ENCODE assay signal across 1 cellular context in the genomic region with DNA sequence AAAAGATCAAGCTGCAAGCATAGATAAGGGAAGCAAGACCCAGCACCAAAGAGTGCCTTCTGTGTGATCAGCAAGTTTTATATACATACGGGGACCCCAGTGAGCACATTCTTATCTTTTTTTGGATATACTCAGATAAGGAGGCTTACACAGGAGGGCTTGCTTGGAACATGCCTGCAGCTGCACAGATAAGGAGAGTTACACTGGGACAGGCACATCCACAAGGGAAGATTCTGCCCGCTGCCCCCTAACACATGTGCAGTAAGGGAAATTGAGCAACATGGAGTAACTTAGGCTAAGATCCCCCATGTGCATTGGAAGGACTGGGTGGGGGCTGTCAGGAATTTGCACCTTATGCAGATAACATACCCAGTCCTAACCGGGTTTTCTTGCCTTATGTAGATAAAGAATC.
TF ChIP-seq lines count a peak whose summit lies in the region.

No MANE protein-coding gene starts in this region.

TF ChIP-seq in K562, 482 proteins besides CTCF, POLR2A, EP300 and RAD21 (continued from another document and continues in another):
- TF ChIP-seq, protein P1, sequence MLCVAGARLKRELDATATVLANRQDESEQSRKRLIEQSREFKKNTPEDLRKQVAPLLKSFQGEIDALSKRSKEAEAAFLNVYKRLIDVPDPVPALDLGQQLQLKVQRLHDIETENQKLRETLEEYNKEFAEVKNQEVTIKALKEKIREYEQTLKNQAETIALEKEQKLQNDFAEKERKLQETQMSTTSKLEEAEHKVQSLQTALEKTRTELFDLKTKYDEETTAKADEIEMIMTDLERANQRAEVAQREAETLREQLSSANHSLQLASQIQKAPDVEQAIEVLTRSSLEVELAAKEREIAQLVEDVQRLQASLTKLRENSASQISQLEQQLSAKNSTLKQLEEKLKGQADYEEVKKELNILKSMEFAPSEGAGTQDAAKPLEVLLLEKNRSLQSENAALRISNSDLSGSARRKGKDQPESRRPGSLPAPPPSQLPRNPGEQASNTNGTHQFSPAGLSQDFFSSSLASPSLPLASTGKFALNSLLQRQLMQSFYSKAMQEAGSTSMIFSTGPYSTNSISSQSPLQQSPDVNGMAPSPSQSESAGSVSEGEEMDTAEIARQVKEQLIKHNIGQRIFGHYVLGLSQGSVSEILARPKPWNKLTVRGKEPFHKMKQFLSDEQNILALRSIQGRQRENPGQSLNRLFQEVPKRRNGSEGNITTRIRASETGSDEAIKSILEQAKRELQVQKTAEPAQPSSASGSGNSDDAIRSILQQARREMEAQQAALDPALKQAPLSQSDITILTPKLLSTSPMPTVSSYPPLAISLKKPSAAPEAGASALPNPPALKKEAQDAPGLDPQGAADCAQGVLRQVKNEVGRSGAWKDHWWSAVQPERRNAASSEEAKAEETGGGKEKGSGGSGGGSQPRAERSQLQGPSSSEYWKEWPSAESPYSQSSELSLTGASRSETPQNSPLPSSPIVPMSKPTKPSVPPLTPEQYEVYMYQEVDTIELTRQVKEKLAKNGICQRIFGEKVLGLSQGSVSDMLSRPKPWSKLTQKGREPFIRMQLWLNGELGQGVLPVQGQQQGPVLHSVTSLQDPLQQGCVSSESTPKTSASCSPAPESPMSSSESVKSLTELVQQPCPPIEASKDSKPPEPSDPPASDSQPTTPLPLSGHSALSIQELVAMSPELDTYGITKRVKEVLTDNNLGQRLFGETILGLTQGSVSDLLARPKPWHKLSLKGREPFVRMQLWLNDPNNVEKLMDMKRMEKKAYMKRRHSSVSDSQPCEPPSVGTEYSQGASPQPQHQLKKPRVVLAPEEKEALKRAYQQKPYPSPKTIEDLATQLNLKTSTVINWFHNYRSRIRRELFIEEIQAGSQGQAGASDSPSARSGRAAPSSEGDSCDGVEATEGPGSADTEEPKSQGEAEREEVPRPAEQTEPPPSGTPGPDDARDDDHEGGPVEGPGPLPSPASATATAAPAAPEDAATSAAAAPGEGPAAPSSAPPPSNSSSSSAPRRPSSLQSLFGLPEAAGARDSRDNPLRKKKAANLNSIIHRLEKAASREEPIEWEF (CRISPR knock-in tag; IDR thresholded peaks at IDR 0.05) = peak; percentile 87; the same call in 1 of the 2 replicates
- TF ChIP-seq RFX1 (IDR thresholded peaks at IDR 0.05) = no peak
- TF ChIP-seq, protein P2, sequence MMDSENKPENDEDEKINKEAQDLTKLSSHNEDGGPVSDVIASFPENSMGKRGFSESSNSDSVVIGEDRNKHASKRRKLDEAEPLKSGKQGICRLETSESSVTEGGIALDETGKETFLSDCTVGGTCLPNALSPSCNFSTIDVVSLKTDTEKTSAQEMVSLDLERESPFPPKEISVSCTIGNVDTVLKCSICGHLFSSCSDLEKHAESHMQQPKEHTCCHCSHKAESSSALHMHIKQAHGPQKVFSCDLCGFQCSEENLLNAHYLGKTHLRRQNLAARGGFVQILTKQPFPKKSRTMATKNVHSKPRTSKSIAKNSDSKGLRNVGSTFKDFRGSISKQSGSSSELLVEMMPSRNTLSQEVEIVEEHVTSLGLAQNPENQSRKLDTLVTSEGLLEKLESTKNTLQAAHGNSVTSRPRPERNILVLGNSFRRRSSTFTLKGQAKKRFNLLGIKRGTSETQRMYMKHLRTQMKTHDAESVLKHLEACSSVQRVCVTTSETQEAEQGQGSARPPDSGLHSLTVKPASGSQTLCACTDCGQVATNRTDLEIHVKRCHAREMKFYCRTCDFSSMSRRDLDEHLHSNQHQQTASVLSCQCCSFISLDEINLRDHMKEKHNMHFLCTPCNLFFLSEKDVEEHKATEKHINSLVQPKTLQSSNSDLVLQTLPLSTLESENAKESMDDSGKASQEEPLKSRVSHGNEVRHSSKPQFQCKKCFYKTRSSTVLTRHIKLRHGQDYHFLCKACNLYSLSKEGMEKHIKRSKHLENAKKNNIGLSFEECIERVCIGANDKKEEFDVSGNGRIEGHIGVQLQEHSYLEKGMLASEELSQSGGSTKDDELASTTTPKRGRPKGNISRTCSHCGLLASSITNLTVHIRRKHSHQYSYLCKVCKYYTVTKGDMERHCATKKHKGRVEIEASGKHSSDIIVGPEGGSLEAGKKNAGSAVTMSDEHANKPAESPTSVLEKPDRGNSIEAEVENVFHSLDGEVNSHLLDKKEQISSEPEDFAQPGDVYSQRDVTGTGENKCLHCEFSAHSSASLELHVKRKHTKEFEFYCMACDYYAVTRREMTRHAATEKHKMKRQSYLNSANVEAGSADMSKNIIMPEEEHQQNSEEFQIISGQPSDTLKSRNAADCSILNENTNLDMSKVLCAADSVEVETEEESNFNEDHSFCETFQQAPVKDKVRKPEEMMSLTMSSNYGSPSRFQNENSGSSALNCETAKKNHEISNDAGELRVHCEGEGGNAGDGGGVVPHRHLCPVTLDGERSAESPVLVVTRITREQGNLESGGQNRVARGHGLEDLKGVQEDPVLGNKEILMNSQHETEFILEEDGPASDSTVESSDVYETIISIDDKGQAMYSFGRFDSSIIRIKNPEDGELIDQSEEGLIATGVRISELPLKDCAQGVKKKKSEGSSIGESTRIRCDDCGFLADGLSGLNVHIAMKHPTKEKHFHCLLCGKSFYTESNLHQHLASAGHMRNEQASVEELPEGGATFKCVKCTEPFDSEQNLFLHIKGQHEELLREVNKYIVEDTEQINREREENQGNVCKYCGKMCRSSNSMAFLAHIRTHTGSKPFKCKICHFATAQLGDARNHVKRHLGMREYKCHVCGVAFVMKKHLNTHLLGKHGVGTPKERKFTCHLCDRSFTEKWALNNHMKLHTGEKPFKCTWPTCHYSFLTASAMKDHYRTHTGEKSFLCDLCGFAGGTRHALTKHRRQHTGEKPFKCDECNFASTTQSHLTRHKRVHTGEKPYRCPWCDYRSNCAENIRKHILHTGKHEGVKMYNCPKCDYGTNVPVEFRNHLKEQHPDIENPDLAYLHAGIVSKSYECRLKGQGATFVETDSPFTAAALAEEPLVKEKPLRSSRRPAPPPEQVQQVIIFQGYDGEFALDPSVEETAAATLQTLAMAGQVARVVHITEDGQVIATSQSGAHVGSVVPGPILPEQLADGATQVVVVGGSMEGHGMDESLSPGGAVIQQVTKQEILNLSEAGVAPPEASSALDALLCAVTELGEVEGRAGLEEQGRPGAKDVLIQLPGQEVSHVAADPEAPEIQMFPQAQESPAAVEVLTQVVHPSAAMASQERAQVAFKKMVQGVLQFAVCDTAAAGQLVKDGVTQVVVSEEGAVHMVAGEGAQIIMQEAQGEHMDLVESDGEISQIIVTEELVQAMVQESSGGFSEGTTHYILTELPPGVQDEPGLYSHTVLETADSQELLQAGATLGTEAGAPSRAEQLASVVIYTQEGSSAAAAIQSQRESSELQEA (IDR thresholded peaks at IDR 0.05; ENCODE audit: low read depth) = no peak
- TF ChIP-seq, protein P3, sequence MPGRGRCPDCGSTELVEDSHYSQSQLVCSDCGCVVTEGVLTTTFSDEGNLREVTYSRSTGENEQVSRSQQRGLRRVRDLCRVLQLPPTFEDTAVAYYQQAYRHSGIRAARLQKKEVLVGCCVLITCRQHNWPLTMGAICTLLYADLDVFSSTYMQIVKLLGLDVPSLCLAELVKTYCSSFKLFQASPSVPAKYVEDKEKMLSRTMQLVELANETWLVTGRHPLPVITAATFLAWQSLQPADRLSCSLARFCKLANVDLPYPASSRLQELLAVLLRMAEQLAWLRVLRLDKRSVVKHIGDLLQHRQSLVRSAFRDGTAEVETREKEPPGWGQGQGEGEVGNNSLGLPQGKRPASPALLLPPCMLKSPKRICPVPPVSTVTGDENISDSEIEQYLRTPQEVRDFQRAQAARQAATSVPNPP (IDR thresholded peaks at IDR 0.05; ENCODE audit: borderline replicate concordance, insufficient read depth, insufficient read length) = no peak
- TF ChIP-seq FOXA3 (CRISPR knock-in tag; conservative IDR thresholded peaks at IDR 0.05 in 1 of 2, IDR thresholded peaks at IDR 0.05 in 1 of 2) = peak in 1 of 2 experiments; percentile 63; a peak in 2 of 4 replicates
- TF ChIP-seq, protein P4, sequence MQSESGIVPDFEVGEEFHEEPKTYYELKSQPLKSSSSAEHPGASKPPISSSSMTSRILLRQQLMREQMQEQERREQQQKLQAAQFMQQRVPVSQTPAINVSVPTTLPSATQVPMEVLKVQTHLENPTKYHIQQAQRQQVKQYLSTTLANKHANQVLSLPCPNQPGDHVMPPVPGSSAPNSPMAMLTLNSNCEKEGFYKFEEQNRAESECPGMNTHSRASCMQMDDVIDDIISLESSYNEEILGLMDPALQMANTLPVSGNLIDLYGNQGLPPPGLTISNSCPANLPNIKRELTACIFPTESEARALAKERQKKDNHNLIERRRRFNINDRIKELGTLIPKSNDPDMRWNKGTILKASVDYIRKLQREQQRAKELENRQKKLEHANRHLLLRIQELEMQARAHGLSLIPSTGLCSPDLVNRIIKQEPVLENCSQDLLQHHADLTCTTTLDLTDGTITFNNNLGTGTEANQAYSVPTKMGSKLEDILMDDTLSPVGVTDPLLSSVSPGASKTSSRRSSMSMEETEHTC (IDR thresholded peaks at IDR 0.05) = no peak
- no peak for TF ChIP-seq THRAP3 (IDR thresholded peaks at IDR 0.05; ENCODE audit: borderline replicate concordance)
- peak; percentile 66; the same call in 1 of the 2 replicates for TF ChIP-seq MYNN (IDR thresholded peaks at IDR 0.05)
- TF ChIP-seq MYNN (CRISPR knock-in tag; IDR thresholded peaks at IDR 0.05) = no peak
- no peak for TF ChIP-seq XRCC3 (IDR thresholded peaks at IDR 0.05)
- peak; percentile 91 for TF ChIP-seq IFI16 (CRISPR knock-in tag; IDR thresholded peaks at IDR 0.05)
- no peak for TF ChIP-seq ARID2 (IDR thresholded peaks at IDR 0.05)
- no peak for TF ChIP-seq ZFPM2 (CRISPR knock-in tag; IDR thresholded peaks at IDR 0.05)
- no peak for TF ChIP-seq SMC3 (conservative IDR thresholded peaks at IDR 0.05; ENCODE audit: insufficient read depth, low read depth, low read length)
- no peak for TF ChIP-seq CCAR2 (IDR thresholded peaks at IDR 0.05; ENCODE audit: low read depth, low read length)
- peak; percentile 98 for TF ChIP-seq ARID1B (IDR thresholded peaks at IDR 0.05)
- TF ChIP-seq NBN (IDR thresholded peaks at IDR 0.05; ENCODE audit: low read depth) = no peak
- peak; percentile 31; the same call in 1 of the 2 replicates for TF ChIP-seq JUND (IDR thresholded peaks at IDR 0.05; ENCODE audit: borderline replicate concordance, low read depth, low read length)
- peak; percentile 86; the same call in 2 of the 3 replicates for TF ChIP-seq JUND (tag; IDR thresholded peaks at IDR 0.05; ENCODE audit: borderline replicate concordance, low read depth, low read length)
- TF ChIP-seq, protein P5, sequence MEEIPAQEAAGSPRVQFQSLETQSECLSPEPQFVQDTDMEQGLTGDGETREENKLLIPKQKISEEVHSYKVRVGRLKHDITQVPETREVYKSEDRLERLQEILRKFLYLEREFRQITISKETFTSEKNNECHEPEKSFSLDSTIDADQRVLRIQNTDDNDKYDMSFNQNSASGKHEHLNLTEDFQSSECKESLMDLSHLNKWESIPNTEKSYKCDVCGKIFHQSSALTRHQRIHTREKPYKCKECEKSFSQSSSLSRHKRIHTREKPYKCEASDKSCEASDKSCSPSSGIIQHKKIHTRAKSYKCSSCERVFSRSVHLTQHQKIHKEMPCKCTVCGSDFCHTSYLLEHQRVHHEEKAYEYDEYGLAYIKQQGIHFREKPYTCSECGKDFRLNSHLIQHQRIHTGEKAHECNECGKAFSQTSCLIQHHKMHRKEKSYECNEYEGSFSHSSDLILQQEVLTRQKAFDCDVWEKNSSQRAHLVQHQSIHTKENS (CRISPR knock-in tag; IDR thresholded peaks at IDR 0.05) = no peak
- TF ChIP-seq, protein P6, sequence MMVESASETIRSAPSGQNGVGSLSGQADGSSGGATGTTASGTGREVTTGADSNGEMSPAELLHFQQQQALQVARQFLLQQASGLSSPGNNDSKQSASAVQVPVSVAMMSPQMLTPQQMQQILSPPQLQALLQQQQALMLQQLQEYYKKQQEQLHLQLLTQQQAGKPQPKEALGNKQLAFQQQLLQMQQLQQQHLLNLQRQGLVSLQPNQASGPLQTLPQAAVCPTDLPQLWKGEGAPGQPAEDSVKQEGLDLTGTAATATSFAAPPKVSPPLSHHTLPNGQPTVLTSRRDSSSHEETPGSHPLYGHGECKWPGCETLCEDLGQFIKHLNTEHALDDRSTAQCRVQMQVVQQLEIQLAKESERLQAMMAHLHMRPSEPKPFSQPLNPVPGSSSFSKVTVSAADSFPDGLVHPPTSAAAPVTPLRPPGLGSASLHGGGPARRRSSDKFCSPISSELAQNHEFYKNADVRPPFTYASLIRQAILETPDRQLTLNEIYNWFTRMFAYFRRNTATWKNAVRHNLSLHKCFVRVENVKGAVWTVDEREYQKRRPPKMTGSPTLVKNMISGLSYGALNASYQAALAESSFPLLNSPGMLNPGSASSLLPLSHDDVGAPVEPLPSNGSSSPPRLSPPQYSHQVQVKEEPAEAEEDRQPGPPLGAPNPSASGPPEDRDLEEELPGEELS (CRISPR knock-in tag; IDR thresholded peaks at IDR 0.05; ENCODE audit: borderline replicate concordance) = no peak
- no peak for TF ChIP-seq TCF7 (IDR thresholded peaks at IDR 0.05; ENCODE audit: borderline replicate concordance)
- TF ChIP-seq, protein P7, sequence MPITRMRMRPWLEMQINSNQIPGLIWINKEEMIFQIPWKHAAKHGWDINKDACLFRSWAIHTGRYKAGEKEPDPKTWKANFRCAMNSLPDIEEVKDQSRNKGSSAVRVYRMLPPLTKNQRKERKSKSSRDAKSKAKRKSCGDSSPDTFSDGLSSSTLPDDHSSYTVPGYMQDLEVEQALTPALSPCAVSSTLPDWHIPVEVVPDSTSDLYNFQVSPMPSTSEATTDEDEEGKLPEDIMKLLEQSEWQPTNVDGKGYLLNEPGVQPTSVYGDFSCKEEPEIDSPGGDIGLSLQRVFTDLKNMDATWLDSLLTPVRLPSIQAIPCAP (CRISPR knock-in tag; IDR thresholded peaks at IDR 0.05; ENCODE audit: borderline replicate concordance) = no peak
- TF ChIP-seq, protein P8, sequence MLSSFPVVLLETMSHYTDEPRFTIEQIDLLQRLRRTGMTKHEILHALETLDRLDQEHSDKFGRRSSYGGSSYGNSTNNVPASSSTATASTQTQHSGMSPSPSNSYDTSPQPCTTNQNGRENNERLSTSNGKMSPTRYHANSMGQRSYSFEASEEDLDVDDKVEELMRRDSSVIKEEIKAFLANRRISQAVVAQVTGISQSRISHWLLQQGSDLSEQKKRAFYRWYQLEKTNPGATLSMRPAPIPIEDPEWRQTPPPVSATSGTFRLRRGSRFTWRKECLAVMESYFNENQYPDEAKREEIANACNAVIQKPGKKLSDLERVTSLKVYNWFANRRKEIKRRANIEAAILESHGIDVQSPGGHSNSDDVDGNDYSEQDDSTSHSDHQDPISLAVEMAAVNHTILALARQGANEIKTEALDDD (IDR thresholded peaks at IDR 0.05) = no peak
- TF ChIP-seq NCOA6 (IDR thresholded peaks at IDR 0.05) = no peak
- peak; percentile 40; the same call in 1 of the 2 replicates for TF ChIP-seq MAFF (IDR thresholded peaks at IDR 0.05; ENCODE audit: low read length)
- no peak for TF ChIP-seq CSDE1 (IDR thresholded peaks at IDR 0.05)
- TF ChIP-seq STAT5A (IDR thresholded peaks at IDR 0.05; ENCODE audit: borderline replicate concordance, low read length) = peak; percentile 80
- no peak for TF ChIP-seq YBX1 (IDR thresholded peaks at IDR 0.05)
- no peak for TF ChIP-seq SAFB2 (IDR thresholded peaks at IDR 0.05; ENCODE audit: borderline replicate concordance, low read depth, low read length, severe bottlenecking)
- no peak for TF ChIP-seq RB1 (IDR thresholded peaks at IDR 0.05; ENCODE audit: low read depth)
- peak; percentile 96 for TF ChIP-seq RHOXF2B (CRISPR knock-in tag; conservative IDR thresholded peaks at IDR 0.05)
- TF ChIP-seq NELFE (IDR thresholded peaks at IDR 0.05; ENCODE audit: insufficient read depth, insufficient read length) = no peak
